ENCODE assay signal across 9 cellular contexts in the genomic region with DNA sequence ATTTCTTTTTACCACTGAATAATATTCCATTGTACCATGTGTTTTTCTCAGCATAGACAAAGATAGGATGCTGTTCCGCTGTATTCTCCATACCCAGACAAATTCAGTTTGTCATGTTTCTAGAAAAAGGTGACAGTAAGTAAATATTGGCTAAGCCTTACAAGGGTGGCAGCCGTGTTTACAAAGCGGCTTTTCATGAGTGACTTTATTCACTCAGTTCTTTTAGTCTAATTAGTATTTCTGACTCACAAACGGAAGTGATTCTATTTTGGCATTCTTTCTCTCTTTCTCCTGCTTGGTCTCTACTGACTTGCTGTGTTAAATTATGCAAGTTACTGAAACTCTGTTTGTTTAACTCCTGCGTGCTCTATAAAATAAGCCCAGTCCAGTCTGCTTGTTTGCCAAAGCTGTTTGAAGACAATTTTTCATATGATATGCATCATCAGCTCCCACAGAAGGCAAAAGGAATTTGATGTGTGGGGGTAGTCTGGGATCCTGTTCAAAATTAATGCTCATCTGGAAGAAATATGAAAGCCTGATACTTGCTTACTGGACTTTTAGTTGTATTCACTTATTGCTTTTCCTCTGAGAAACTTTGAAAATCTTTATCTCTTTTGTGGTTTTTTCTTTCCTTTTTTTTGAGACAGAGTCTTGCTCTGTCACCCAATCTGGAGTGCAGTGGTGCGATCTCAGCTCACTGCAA. TPM values are rescaled to one million over a fixed set of nuclear protein-coding genes. Genes with fewer than 3 reads are reported as not detected.
DNase-seq lines count a peak whose midpoint lies in the region; ATAC-seq and TF ChIP-seq lines count a peak whose summit lies in the region.
"Had no signal": no experiment of that assay in that cellular context is flagged by ENCODE, and none has a peak within 500 bp of the region (broad histone marks: within the 10 kb centered on the region; RNA-seq: fewer than 3 reads in every experiment).

No MANE protein-coding gene starts in this region.

- intact Hi-C loops in lower lobe of right lung (cut with DNase I): no loop called here

- H3K9me3 ChIP-seq in lower lobe of right lung: no peaks in the 10 kb centered on the region

- H3K27me3 ChIP-seq in lower lobe of right lung (ENCODE audit: low read depth): peaks cover 12% of the 10 kb centered on the region

- no peak overlapping the region for H3K27ac ChIP-seq in lower lobe of right lung

- H3K36me3 ChIP-seq in lower lobe of right lung: no peaks in the 10 kb centered on the region

- H3K4me3 ChIP-seq in AG10803 (ENCODE audit: low read length): no peak overlapping the region; the same call in 1 of the 2 replicates
- H3K4me3 ChIP-seq in lower lobe of right lung: no peak overlapping the region

- TF ChIP-seq CTCF in AG10803 (conservative IDR thresholded peaks at IDR 0.05; ENCODE audit: low read length) (no peak), lower lobe of right lung (IDR thresholded peaks at IDR 0.05) (no peak)

- H3K4me1 ChIP-seq in lower lobe of right lung: peaks cover 17% of the 10 kb centered on the region

- no peak for ATAC-seq in lower lobe of right lung
- no peak for ATAC-seq in HG03520 (IDR thresholded peaks at IDR 0.05; ENCODE audit: unreplicated experiment)

- DNase-seq in AG10803 (ENCODE audit: low read depth) (peak; percentile 93), NAMALWA (ENCODE audit: low spot score) (peak; percentile 35), SW480 (ENCODE audit: low spot score) (peak; percentile 68), kidney tubule cell (ENCODE audit: low spot score) (peak; percentile 68), lower lobe of right lung (no peak)
- no peak for DNase-seq in stimulated activated CD4-positive, alpha-beta T cell treated with anti-CD3 and anti-CD28 coated beads, Interleukin-4, amount 100 ng/mL, for 4 hours
- no peak for DNase-seq in stimulated activated CD4-positive, alpha-beta T cell treated with anti-CD3 and anti-CD28 coated beads, Interleukin-2, amount 100 ng/mL, for 24 hours
- DNase-seq: activated T-cell treated with anti-CD3 and anti-CD28 coated beads, Interleukin-2, amount 50 U/mL, for 1 hour had no signal

RNA-seq across cellular contexts. Expression of a gene that starts 2.3 kb away (rescaled TPM):
- 42.0 TPM for total RNA-seq in lower lobe of right lung

RNA-seq across cellular contexts. Expression of a gene that starts 38.9 kb away (rescaled TPM):
- 41.2 TPM for total RNA-seq in lower lobe of right lung

RNA-seq across cellular contexts. Expression of a gene that starts 41.5 kb away (rescaled TPM):
- 0.44 TPM for total RNA-seq in lower lobe of right lung

Comparison
In these comparisons a context has a peak if more than half of its experiments do, and no peak if none do; other contexts are left out.
1. DNase-seq: peak in AG10803 (single experiment), NAMALWA (single experiment), SW480 (single experiment) and kidney tubule cell (single experiment); none in lower lobe of right lung (single experiment), stimulated activated CD4-positive, alpha-beta T cell treated with anti-CD3 and anti-CD28 coated beads, Interleukin-4, amount 100 ng/mL, for 4 hours (0 of 2) and stimulated activated CD4-positive, alpha-beta T cell treated with anti-CD3 and anti-CD28 coated beads, Interleukin-2, amount 100 ng/mL, for 24 hours (0 of 2).